Comparison of ENCODE assay signal across 17 cellular contexts in the genomic region with DNA sequence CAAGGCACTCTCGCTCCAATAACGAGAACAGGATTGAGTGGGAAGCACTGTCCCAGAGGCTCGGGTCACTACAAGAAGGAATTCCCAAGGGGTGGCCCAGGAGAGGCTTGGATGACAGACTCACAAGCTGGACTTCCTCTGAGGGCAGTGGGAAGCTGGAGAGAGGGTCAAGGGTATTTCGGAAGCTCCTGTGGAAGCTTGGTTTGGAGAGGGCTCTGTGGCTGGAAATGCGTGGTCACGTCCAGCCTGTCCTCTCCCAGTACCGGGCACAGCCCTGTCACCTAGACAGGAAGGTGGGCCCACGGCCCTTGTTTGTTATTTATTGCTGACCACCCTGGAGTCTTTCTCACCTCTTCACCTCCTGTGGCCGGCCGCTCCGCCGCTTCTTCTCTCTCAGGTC. TPM values are rescaled to one million over a fixed set of nuclear protein-coding genes. Genes with fewer than 3 reads are reported as not detected.
A peak's percentile ranks its signal among the peaks of the same experiment; 100 is the strongest.
DNase-seq lines count a peak whose midpoint lies in the region; TF ChIP-seq lines count a peak whose summit lies in the region.
"Had no signal": no experiment of that assay in that cellular context is flagged by ENCODE, and none has a peak within 500 bp of the region (broad histone marks: within the 10 kb centered on the region; RNA-seq: fewer than 3 reads in every experiment).

No MANE protein-coding gene starts in this region.

- no peaks in the 10 kb centered on the region for H3K36me3 Mint-ChIP-seq in endothelial cell (ENCODE audit: low read depth, unreplicated experiment)
- H3K36me3 Mint-ChIP-seq: CD4-positive, alpha-beta memory T cell had no signal

- H3K4me3 Mint-ChIP-seq in endothelial cell (ENCODE audit: unreplicated experiment): no peak overlapping the region
- H3K4me3 Mint-ChIP-seq: CD4-positive, alpha-beta memory T cell had no signal

- TF ChIP-seq EP300 in suprapubic skin (IDR thresholded peaks at IDR 0.05): no peak

- H3K9ac ChIP-seq in BLaER1 treated with 17β-estradiol and CSF1 and Interleukin-3, amounts not matched to agents 10 nM and 100 nM: peak overlapping the region in 2 of 11 experiments; percentile 21 to 46; a peak in 1 of 22 replicates
- H3K9ac ChIP-seq: GM23248, KMS-11 had no signal

- no peak overlapping the region for H3K27ac Mint-ChIP-seq in endothelial cell (ENCODE audit: unreplicated experiment)

- no peaks in the 10 kb centered on the region for H3K27me3 ChIP-seq in BLaER1 treated with 17β-estradiol and CSF1 and Interleukin-3, amounts not matched to agents 10 nM and 100 nM
- no peaks in the 10 kb centered on the region for H3K27me3 ChIP-seq in WERI-Rb-1 (ENCODE audit: insufficient read depth, low read depth, severe bottlenecking)
- no peaks in the 10 kb centered on the region for H3K27me3 ChIP-seq in suprapubic skin

- peaks cover 4% of the 10 kb centered on the region for H3K27me3 Mint-ChIP-seq in endothelial cell (ENCODE audit: unreplicated experiment)

- H4K20me1 ChIP-seq in BLaER1 treated with 17β-estradiol and CSF1 and Interleukin-3, amounts not matched to agents 10 nM and 100 nM: peaks cover 0 to 92% (median 73%) of the 10 kb centered on the region in 11 experiments; a peak in 19 of 22 replicates

- no peak overlapping the region for H3K4me3 ChIP-seq in BLaER1 treated with 17β-estradiol and CSF1 and Interleukin-3, amounts not matched to agents 10 nM and 100 nM
- no peak overlapping the region for H3K4me3 ChIP-seq in WERI-Rb-1 (ENCODE audit: low read depth, low read length)
- H3K4me3 ChIP-seq in suprapubic skin: no peak overlapping the region
- H3K4me3 ChIP-seq: GM23248, HAP-1 had no signal

- H3K4me1 ChIP-seq in BLaER1 treated with 17β-estradiol and CSF1 and Interleukin-3, amounts not matched to agents 10 nM and 100 nM: peaks cover 40 to 89% (median 79%) of the 10 kb centered on the region in 10 experiments
- peaks cover 71% of the 10 kb centered on the region for H3K4me1 ChIP-seq in suprapubic skin

- no peak for TF ChIP-seq POLR2A in suprapubic skin (IDR thresholded peaks at IDR 0.05)

- peak overlapping the region in 3 of 11 experiments; percentile 23 to 38 (median 32); a peak in 5 of 22 replicates for H3K27ac ChIP-seq in BLaER1 treated with 17β-estradiol and CSF1 and Interleukin-3, amounts not matched to agents 10 nM and 100 nM
- peak overlapping the region; percentile 87 for H3K27ac ChIP-seq in WERI-Rb-1
- H3K27ac ChIP-seq in suprapubic skin: peak overlapping the region; percentile 15
- H3K27ac ChIP-seq: C4-2B, GM23248, KMS-11 had no signal

- 84% methylated on average over 11 of the region's 12 CpGs for WGBS in suprapubic skin

- H3K4me2 ChIP-seq in BLaER1 treated with 17β-estradiol and CSF1 and Interleukin-3, amounts not matched to agents 10 nM and 100 nM: peak overlapping the region in 9 of 11 experiments; percentile 24 to 65 (median 55); a peak in 14 of 22 replicates
- H3K4me2 ChIP-seq: KMS-11 had no signal

- peaks cover 0 to 30% (median 8%) of the 10 kb centered on the region in 11 experiments; a peak in 11 of 22 replicates for H3K36me3 ChIP-seq in BLaER1 treated with 17β-estradiol and CSF1 and Interleukin-3, amounts not matched to agents 10 nM and 100 nM
- H3K36me3 ChIP-seq in WERI-Rb-1 (peaks cover 19% of the 10 kb centered on the region), suprapubic skin (no peaks in the 10 kb centered on the region)
- H3K36me3 ChIP-seq: HAP-1 had no signal

- no peak for DNase-seq in WERI-Rb-1
- DNase-seq in islet precursor cell: peak; percentile 54
- DNase-seq in suprapubic skin (ENCODE audit: low spot score in 2 of 2): no peak
- DNase-seq in endothelial cell (ENCODE audit: low spot score): no peak
- DNase-seq in stimulated activated CD4-positive, alpha-beta T cell treated with anti-CD3 and anti-CD28 coated beads, Interleukin-1b, Interleukin-23, amount 100 ng/mL, for 48 hours: no peak
- no peak for DNase-seq in NCI-H187 treated with DMSO at 0.1 percent for 48 hours (lab: John Stamatoyannopoulos, UW)
- DNase-seq: ACHN; CD4-positive, alpha-beta memory T cell; DMS153; DMS79 treated with DMSO at 0.1 percent for 48 hours; EL; GDM1; GM23248 had no signal

- H3K9me3 ChIP-seq in BLaER1 treated with 17β-estradiol and CSF1 and Interleukin-3, amounts not matched to agents 10 nM and 100 nM (replicated peaks in 1 of 11): no peaks in the 10 kb centered on the region
- H3K9me3 ChIP-seq in WERI-Rb-1 (ENCODE audit: severe bottlenecking) (no peaks in the 10 kb centered on the region), suprapubic skin (no peaks in the 10 kb centered on the region)
- H3K9me3 ChIP-seq: HAP-1 had no signal

- no peak for TF ChIP-seq CTCF in WERI-Rb-1 (IDR thresholded peaks at IDR 0.05; ENCODE audit: low read depth, low read length)
- TF ChIP-seq CTCF in suprapubic skin (IDR thresholded peaks at IDR 0.05): no peak
- no peak for TF ChIP-seq CTCF in endothelial cell (IDR thresholded peaks at IDR 0.05; ENCODE audit: unreplicated experiment)

- H3K4me1 Mint-ChIP-seq in endothelial cell (ENCODE audit: unreplicated experiment): no peaks in the 10 kb centered on the region

- no peaks in the 10 kb centered on the region for H3K9me3 Mint-ChIP-seq in endothelial cell (ENCODE audit: unreplicated experiment)
- H3K9me3 Mint-ChIP-seq: CD4-positive, alpha-beta memory T cell had no signal

RNA-seq across cellular contexts. Expression of gene SYNGR1, which starts 5.3 kb away (rescaled TPM):
- total RNA-seq in suprapubic skin: 10 to 100 TPM; 34.6 to 52.5 (median 44.3) TPM
- total RNA-seq in endothelial cell (ENCODE audit: unreplicated experiment): 2.9 TPM
- total RNA-seq: CD4-positive, alpha-beta memory T cell had no signal

RNA-seq across cellular contexts. Expression of gene RPL3, which starts 35.7 kb away (rescaled TPM):
- total RNA-seq in suprapubic skin (1,000 to 10,000 TPM; 2,537 to 3,396 (median 3,080) TPM), endothelial cell (ENCODE audit: unreplicated experiment) (2,149 TPM)

RNA-seq across cellular contexts. Expression of gene TAB1, which starts 44.5 kb away (rescaled TPM):
- total RNA-seq in suprapubic skin: 10 to 100 TPM; 16.9 to 35.4 (median 23.3) TPM
- total RNA-seq in endothelial cell (ENCODE audit: unreplicated experiment): 24.0 TPM
